Comparison of ENCODE assay signal across 1 cellular context in the genomic region with DNA sequence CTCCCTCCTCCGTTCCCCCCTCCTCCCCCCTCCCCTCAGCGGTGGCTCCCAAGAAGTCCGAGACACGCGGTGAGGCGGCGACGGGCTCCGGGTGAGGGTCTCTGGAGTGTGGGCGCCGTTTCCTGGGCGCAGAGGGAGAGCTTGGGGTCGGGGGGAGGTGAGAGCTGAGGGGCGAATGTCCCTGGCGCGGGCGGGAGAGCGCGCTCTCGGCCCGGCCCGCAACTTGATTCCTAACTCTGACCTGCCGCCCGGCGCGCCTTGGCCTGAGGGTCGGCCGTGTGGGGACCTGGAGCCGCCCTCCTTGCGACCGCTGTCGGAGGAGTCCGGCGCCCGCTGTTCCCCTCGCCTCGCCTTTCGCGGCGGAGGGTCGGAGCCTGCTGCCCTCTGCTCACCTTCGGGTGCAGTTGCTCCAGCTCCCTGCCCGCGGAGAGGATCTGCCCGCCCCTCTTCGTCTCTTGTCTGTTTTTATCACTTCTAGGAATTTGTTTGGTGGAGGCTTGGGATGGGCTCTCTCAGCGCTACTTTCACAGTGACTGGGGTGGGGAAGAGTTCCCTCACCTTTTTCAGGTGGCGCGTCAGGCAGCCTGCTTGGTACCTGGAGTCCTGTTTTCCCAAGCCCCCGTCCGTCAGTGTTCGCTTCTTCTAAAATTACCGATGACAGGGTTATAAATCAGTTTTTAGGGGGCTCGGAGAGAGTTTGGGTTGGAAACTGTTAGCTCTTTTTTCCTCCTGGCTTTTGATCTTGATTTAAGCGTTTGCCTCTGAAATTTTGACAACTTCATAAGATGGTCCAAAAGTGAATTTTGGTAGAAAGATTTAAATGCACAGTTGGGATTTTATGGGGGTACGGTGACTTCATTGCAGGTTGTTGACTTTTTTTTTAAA.
TF ChIP-seq lines count a peak whose summit lies in the region.

No MANE protein-coding gene starts in this region.

TF ChIP-seq in HEK293, 187 proteins besides CTCF, POLR2A, EP300 and RAD21 (continued from another document):
- TF ChIP-seq, protein P1, sequence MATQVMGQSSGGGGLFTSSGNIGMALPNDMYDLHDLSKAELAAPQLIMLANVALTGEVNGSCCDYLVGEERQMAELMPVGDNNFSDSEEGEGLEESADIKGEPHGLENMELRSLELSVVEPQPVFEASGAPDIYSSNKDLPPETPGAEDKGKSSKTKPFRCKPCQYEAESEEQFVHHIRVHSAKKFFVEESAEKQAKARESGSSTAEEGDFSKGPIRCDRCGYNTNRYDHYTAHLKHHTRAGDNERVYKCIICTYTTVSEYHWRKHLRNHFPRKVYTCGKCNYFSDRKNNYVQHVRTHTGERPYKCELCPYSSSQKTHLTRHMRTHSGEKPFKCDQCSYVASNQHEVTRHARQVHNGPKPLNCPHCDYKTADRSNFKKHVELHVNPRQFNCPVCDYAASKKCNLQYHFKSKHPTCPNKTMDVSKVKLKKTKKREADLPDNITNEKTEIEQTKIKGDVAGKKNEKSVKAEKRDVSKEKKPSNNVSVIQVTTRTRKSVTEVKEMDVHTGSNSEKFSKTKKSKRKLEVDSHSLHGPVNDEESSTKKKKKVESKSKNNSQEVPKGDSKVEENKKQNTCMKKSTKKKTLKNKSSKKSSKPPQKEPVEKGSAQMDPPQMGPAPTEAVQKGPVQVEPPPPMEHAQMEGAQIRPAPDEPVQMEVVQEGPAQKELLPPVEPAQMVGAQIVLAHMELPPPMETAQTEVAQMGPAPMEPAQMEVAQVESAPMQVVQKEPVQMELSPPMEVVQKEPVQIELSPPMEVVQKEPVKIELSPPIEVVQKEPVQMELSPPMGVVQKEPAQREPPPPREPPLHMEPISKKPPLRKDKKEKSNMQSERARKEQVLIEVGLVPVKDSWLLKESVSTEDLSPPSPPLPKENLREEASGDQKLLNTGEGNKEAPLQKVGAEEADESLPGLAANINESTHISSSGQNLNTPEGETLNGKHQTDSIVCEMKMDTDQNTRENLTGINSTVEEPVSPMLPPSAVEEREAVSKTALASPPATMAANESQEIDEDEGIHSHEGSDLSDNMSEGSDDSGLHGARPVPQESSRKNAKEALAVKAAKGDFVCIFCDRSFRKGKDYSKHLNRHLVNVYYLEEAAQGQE (tag by site-specific recombination; IDR thresholded peaks at IDR 0.05), result 0 out of 2 replicates have a peak, but pooled peaks have one; percentile 24
- TF ChIP-seq ZBTB21 (tag by site-specific recombination; IDR thresholded peaks at IDR 0.05) (0 out of 2 replicates have a peak, but pooled peaks have one; percentile 1), ZNF664 (tag by site-specific recombination; IDR thresholded peaks at IDR 0.05) (no peak), ZNF391 (tag by site-specific recombination; IDR thresholded peaks at IDR 0.05; ENCODE audit: borderline replicate concordance, low read depth) (peak; percentile 25; the same call in 1 of the 2 replicates), ZNF600 (tag by site-specific recombination; IDR thresholded peaks at IDR 0.05) (peak; percentile 67), GLIS2 (tag by site-specific recombination; IDR thresholded peaks at IDR 0.05) (peak; percentile 51; the same call in 1 of the 2 replicates), ZNF114 (tag by site-specific recombination; IDR thresholded peaks at IDR 0.05) (no peak), ZNF626 (tag by site-specific recombination; IDR thresholded peaks at IDR 0.05) (no peak)
- TF ChIP-seq, protein P2, sequence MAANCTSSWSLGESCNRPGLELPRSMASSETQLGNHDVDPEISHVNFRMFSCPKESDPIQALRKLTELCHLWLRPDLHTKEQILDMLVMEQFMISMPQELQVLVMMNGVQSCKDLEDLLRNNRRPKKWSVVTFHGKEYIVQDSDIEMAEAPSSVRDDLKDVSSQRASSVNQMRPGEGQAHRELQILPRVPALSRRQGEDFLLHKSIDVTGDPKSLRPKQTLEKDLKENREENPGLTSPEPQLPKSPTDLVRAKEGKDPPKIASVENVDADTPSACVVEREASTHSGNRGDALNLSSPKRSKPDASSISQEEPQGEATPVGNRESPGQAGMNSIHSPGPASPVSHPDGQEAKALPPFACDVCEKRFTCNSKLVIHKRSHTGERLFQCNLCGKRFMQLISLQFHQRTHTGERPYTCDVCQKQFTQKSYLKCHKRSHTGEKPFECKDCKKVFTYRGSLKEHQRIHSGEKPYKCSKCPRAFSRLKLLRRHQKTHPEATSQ (tag by site-specific recombination; IDR thresholded peaks at IDR 0.05), result no peak
- TF ChIP-seq, protein P3, sequence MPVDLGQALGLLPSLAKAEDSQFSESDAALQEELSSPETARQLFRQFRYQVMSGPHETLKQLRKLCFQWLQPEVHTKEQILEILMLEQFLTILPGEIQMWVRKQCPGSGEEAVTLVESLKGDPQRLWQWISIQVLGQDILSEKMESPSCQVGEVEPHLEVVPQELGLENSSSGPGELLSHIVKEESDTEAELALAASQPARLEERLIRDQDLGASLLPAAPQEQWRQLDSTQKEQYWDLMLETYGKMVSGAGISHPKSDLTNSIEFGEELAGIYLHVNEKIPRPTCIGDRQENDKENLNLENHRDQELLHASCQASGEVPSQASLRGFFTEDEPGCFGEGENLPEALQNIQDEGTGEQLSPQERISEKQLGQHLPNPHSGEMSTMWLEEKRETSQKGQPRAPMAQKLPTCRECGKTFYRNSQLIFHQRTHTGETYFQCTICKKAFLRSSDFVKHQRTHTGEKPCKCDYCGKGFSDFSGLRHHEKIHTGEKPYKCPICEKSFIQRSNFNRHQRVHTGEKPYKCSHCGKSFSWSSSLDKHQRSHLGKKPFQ (tag by site-specific recombination; IDR thresholded peaks at IDR 0.05), result no peak
